Comparison of ENCODE assay signal across 8 cellular contexts in the genomic region with DNA sequence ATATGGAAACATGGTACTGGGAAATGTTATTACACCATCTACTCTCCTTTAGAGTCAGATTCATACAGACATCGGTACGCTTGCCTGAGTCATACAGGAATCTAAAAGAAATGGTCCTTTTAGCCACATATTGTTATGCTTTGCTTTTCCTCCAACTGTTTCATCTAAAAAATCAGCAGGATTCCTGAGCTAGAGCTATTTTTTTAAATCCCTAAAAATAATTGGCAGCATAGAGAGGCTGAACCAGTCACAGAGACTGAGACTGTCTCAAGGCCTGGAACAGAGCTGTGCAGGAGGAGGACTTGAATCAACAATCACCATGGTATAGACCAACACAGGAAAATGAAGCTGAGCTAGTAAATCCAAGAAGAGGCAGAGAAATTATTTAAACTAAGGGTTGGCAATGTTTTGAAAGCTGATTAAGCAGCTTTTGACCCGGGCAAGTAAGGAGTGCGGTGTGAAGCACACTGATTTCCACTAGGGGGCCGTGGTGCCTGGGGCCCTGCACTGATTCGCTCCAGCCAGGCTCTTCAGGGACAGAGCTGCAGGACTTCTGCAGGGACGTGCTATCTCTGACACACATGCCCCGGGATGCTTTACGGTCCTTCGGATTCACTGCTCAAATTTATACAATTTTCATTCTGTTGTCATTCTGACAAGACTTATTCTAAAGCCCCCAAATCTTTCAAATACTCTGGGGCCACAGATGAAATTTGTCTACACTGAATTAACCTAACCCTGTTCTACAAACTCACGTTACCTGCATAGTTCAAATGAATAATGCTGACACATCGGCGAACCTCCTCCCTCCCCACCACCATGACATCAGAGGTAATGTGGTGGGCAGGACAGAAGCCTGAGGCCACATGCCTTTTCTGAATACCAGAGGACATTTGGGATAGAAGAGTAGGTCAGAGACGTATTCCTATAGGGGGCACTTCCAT.
DNase-seq lines count a peak whose midpoint lies in the region; ATAC-seq and TF ChIP-seq lines count a peak whose summit lies in the region.

No MANE protein-coding gene starts in this region.

- H4K20me1 ChIP-seq in PC-9 (ENCODE audit: insufficient read depth): no peaks in the 10 kb centered on the region

- no peaks in the 10 kb centered on the region for H3K9me3 ChIP-seq in ES-I3 (ENCODE audit: control insufficient read depth, insufficient read depth, low read length)
- H3K9me3 ChIP-seq in PC-9 (ENCODE audit: insufficient read depth, low read depth): no peaks in the 10 kb centered on the region
- H3K9me3 ChIP-seq in right atrium auricular region: no peaks in the 10 kb centered on the region
- no peaks in the 10 kb centered on the region for H3K9me3 ChIP-seq in sigmoid colon

- H3K4me3 Mint-ChIP-seq in activated naive CD8-positive, alpha-beta T cell treated with anti-CD3 and anti-CD28 coated beads for 36 hours: no peak overlapping the region

- intact Hi-C loops in PC-9 (cut with micrococcal nuclease; ENCODE audit: unreplicated experiment): loop anchor here (1.0 to 10.0 kb wide), 4 partner anchors 193 to 991 kb away; no protein-coding TSS in a partner anchor
- intact Hi-C loops in sigmoid colon (cut with DNase I): loop anchor here (5.0 kb wide), 1 partner anchor 192 kb away; no protein-coding TSS in a partner anchor

- H3K9ac ChIP-seq in ES-I3 (ENCODE audit: low read depth, low read length): peak overlapping the region; percentile 41; the same call in 1 of the 2 replicates

- H2AFZ ChIP-seq in PC-9: no peak overlapping the region

- peaks cover 3% of the 10 kb centered on the region for H3K4me1 Mint-ChIP-seq in activated naive CD8-positive, alpha-beta T cell treated with anti-CD3 and anti-CD28 coated beads for 36 hours

- TF ChIP-seq POLR2A in sigmoid colon (IDR thresholded peaks at IDR 0.05): no peak

- no peak for TF ChIP-seq EP300 in sigmoid colon (IDR thresholded peaks at IDR 0.05)

- H3K9me3 Mint-ChIP-seq in activated naive CD8-positive, alpha-beta T cell treated with anti-CD3 and anti-CD28 coated beads for 36 hours: no peaks in the 10 kb centered on the region

- peak in 1 of 2 experiments; percentile 47 for DNase-seq in PC-9
- peak; percentile 36 for DNase-seq in activated naive CD8-positive, alpha-beta T cell treated with anti-CD3 and anti-CD28 coated beads for 36 hours
- DNase-seq in right atrium auricular region (ENCODE audit: low spot score): peak; percentile 76
- DNase-seq in sigmoid colon: peak; percentile 75
- no peak for DNase-seq in NCI-H128 (lab: John Stamatoyannopoulos, UW; ENCODE audit: unreplicated experiment)

- no TSS peak for BruUV-seq in PC-9 (replicated peaks; lab: Mats Ljungman, UMichigan)

- CTCF ChIA-PET in PC-9 (lab: Charles Lee): interaction anchor here (0.6 to 0.7 kb wide), 3 partner anchors 156 to 895 kb away, joined by 3 to 5 read pairs (median 4); no protein-coding TSS in a partner anchor

- no peak overlapping the region for H3K4me2 ChIP-seq in PC-9

- H3K27ac ChIP-seq in PC-9 (no peak overlapping the region), right atrium auricular region (no peak overlapping the region), sigmoid colon (no peak overlapping the region)

- no peaks in the 10 kb centered on the region for H3K36me3 ChIP-seq in ES-I3 (ENCODE audit: insufficient read depth, low read length)
- H3K36me3 ChIP-seq in PC-9 (ENCODE audit: low read depth): peaks cover 7% of the 10 kb centered on the region; the same call in 1 of the 2 replicates
- peaks cover 14% of the 10 kb centered on the region for H3K36me3 ChIP-seq in right atrium auricular region
- peaks cover 3 to 31% (median 7%) of the 10 kb centered on the region in 4 donors for H3K36me3 ChIP-seq in sigmoid colon

- POLR2A ChIA-PET in PC-9 (lab: Charles Lee; ENCODE audit: unreplicated experiment): no interaction called here

- no peak overlapping the region for H3K27ac Mint-ChIP-seq in activated naive CD8-positive, alpha-beta T cell treated with anti-CD3 and anti-CD28 coated beads for 36 hours

- TF ChIP-seq CTCF in PC-9 (conservative IDR thresholded peaks at IDR 0.05): peak; percentile 87
- TF ChIP-seq CTCF in right atrium auricular region (IDR thresholded peaks at IDR 0.05): peak; percentile 86 to 89
- TF ChIP-seq CTCF in sigmoid colon (IDR thresholded peaks at IDR 0.05): peak; percentile 29 to 84 (median 65)

- H3F3A ChIP-seq in PC-9 (ENCODE audit: insufficient read depth, low read depth): no peaks in the 10 kb centered on the region

- H3K9me2 ChIP-seq in PC-9 (ENCODE audit: insufficient read depth): no peaks in the 10 kb centered on the region

- WGBS in sigmoid colon, 2 donors: 42 to 45% methylated on average over 14 of the region's 14 CpGs

- peaks cover 2% of the 10 kb centered on the region for H3K36me3 Mint-ChIP-seq in activated naive CD8-positive, alpha-beta T cell treated with anti-CD3 and anti-CD28 coated beads for 36 hours

- peaks cover 11% of the 10 kb centered on the region for H3K4me1 ChIP-seq in ES-I3 (ENCODE audit: insufficient read depth, low read length)
- no peaks in the 10 kb centered on the region for H3K4me1 ChIP-seq in PC-9 (replicated peaks; ENCODE audit: insufficient read depth)
- H3K4me1 ChIP-seq in right atrium auricular region: peaks cover 0 to 10% of the 10 kb centered on the region in 2 donors
- H3K4me1 ChIP-seq in sigmoid colon: no peaks in the 10 kb centered on the region

- no peaks in the 10 kb centered on the region for H3K27me3 Mint-ChIP-seq in activated naive CD8-positive, alpha-beta T cell treated with anti-CD3 and anti-CD28 coated beads for 36 hours

- ATAC-seq in GM21381 (IDR thresholded peaks at IDR 0.05; ENCODE audit: unreplicated experiment): peak; percentile 90
- ATAC-seq in HG03558 (IDR thresholded peaks at IDR 0.05; ENCODE audit: extremely low read depth, unreplicated experiment): peak; percentile 81

- no peaks in the 10 kb centered on the region for H3K27me3 ChIP-seq in PC-9 (ENCODE audit: insufficient read depth, low read depth)
- H3K27me3 ChIP-seq in right atrium auricular region: no peaks in the 10 kb centered on the region
- H3K27me3 ChIP-seq in sigmoid colon: no peaks in the 10 kb centered on the region

- H3K79me2 ChIP-seq in PC-9 (ENCODE audit: low read depth): no peaks in the 10 kb centered on the region

- H3K4me3 ChIP-seq in PC-9 (no peak overlapping the region), right atrium auricular region (no peak overlapping the region), sigmoid colon (no peak overlapping the region)
